9 cellular contexts compared by ENCODE assay signal in the genomic region with DNA sequence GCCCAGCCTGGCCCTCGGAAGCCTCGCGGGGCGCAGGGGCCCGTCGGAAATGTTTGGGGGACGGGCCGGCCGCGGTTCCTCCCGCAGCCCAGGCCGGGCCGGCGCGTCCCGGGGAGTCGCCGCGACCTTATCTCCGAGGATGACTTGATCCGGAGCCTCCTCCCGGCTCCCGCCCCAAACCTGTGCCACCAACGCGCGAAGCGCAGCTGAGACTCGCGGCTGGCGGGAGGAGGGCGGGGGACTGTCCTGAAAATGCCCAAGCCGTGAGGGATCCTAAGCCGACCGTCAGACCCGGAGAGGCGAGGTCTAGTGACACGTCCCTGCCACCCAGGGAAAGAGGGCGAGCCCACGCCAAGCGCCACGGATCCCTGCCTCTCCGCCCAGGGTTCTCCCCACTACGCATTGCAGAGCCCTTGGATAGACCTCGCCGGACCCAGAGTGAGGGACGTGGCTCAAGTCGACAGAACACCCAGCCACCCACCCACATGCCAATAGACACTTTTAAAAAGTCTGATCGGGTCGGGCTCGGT. TPM values are rescaled to one million over a fixed set of nuclear protein-coding genes. Genes with fewer than 3 reads are reported as not detected.
DNase-seq lines count a peak whose midpoint lies in the region; ATAC-seq lines count a peak whose summit lies in the region.
"Had no signal": no experiment of that assay in that cellular context is flagged by ENCODE, and none has a peak within 500 bp of the region (broad histone marks: within the 10 kb centered on the region; RNA-seq: fewer than 3 reads in every experiment).

No MANE protein-coding gene starts in this region.

- DNase-seq in NCI-H82 (lab: John Stamatoyannopoulos, UW) (peak; percentile 58), NCI-H82 treated with DMSO at 0.1 percent for 48 hours (lab: John Stamatoyannopoulos, UW; ENCODE audit: unreplicated experiment) (no peak), immature natural killer cell (no peak), NCI-H524 treated with DMSO at 0.1 percent for 48 hours (lab: John Stamatoyannopoulos, UW) (no peak), NCI-H1105 treated with DMSO at 0.1 percent for 48 hours (lab: John Stamatoyannopoulos, UW) (no peak)
- DNase-seq in activated T-helper 2 cell treated with anti-CD3 and anti-CD28 coated beads, Interferon-gamma antibody, Interleukin-2, Interleukin-4, amounts not matched to agents 10 μg/mL and 5 μg/mL and 100 μg/mL, durations not matched to agents 14 hours and 24 hours and 36 hours (ENCODE audit: low spot score), result no peak
- DNase-seq in stimulated activated naive CD8-positive, alpha-beta T cell treated with anti-CD3 and anti-CD28 coated beads, Interleukin-15, Interleukin-2, amounts not matched to agents 100 U/mL and 50 U/mL, for 24 hours, result peak; percentile 5

- peak overlapping the region; percentile 37 for H3K4me3 Mint-ChIP-seq in activated T-helper 2 cell treated with anti-CD3 and anti-CD28 coated beads, Interferon-gamma antibody, Interleukin-2, Interleukin-4, amounts not matched to agents 10 μg/mL and 5 μg/mL and 100 μg/mL, durations not matched to agents 14 hours and 24 hours and 36 hours (ENCODE audit: low read depth)
- H3K4me3 Mint-ChIP-seq in immature natural killer cell, result peak overlapping the region in 4 of 5 donors; percentile 45 to 62 (median 50)

- H3K9me3 Mint-ChIP-seq in activated T-helper 2 cell treated with anti-CD3 and anti-CD28 coated beads, Interferon-gamma antibody, Interleukin-2, Interleukin-4, amounts not matched to agents 10 μg/mL and 5 μg/mL and 100 μg/mL, durations not matched to agents 14 hours and 24 hours and 36 hours, result no peaks in the 10 kb centered on the region
- no peaks in the 10 kb centered on the region for H3K9me3 Mint-ChIP-seq in immature natural killer cell
- H3K9me3 Mint-ChIP-seq: stimulated activated naive CD8-positive, alpha-beta T cell treated with anti-CD3 and anti-CD28 coated beads, Interleukin-15, Interleukin-2, amounts not matched to agents 100 ng/mL and 50 ng/mL, for 24 hours had no signal

- intact Hi-C loops in activated T-helper 2 cell treated with anti-CD3 and anti-CD28 coated beads, Interferon-gamma antibody, Interleukin-2, Interleukin-4, amounts not matched to agents 10 μg/mL and 5 μg/mL and 100 μg/mL, durations not matched to agents 14 hours and 24 hours and 36 hours (cut with micrococcal nuclease), result loop anchor here (2.0 kb wide), 2 partner anchors 22 to 128 kb away; no protein-coding TSS in a partner anchor

- H3K27me3 Mint-ChIP-seq in activated T-helper 2 cell treated with anti-CD3 and anti-CD28 coated beads, Interferon-gamma antibody, Interleukin-2, Interleukin-4, amounts not matched to agents 10 μg/mL and 5 μg/mL and 100 μg/mL, durations not matched to agents 14 hours and 24 hours and 36 hours (ENCODE audit: low read depth), result peaks cover 22% of the 10 kb centered on the region
- H3K27me3 Mint-ChIP-seq in immature natural killer cell (ENCODE audit: low read depth in 3 of 3), result peaks cover 0 to 5% (median 2%) of the 10 kb centered on the region in 3 donors

- ATAC-seq in HG03066 (IDR thresholded peaks at IDR 0.05; ENCODE audit: low read depth, unreplicated experiment), result peak; percentile 10
- no peak for ATAC-seq in stimulated activated naive CD8-positive, alpha-beta T cell treated with anti-CD3 and anti-CD28 coated beads, Interleukin-15, Interleukin-2, amounts not matched to agents 100 U/mL and 50 U/mL, for 24 hours

- no peak overlapping the region for H3K27ac Mint-ChIP-seq in activated T-helper 2 cell treated with anti-CD3 and anti-CD28 coated beads, Interferon-gamma antibody, Interleukin-2, Interleukin-4, amounts not matched to agents 10 μg/mL and 5 μg/mL and 100 μg/mL, durations not matched to agents 14 hours and 24 hours and 36 hours
- H3K27ac Mint-ChIP-seq in immature natural killer cell, result no peak overlapping the region
- H3K27ac Mint-ChIP-seq: stimulated activated naive CD8-positive, alpha-beta T cell treated with anti-CD3 and anti-CD28 coated beads, Interleukin-15, Interleukin-2, amounts not matched to agents 100 ng/mL and 50 ng/mL, for 24 hours had no signal

- H3K4me1 Mint-ChIP-seq in activated T-helper 2 cell treated with anti-CD3 and anti-CD28 coated beads, Interferon-gamma antibody, Interleukin-2, Interleukin-4, amounts not matched to agents 10 μg/mL and 5 μg/mL and 100 μg/mL, durations not matched to agents 14 hours and 24 hours and 36 hours (ENCODE audit: low read depth), result peaks cover 3% of the 10 kb centered on the region
- H3K4me1 Mint-ChIP-seq in immature natural killer cell, result peaks cover 0 to 3% of the 10 kb centered on the region in 2 donors

- peaks cover 12% of the 10 kb centered on the region for H3K36me3 Mint-ChIP-seq in activated T-helper 2 cell treated with anti-CD3 and anti-CD28 coated beads, Interferon-gamma antibody, Interleukin-2, Interleukin-4, amounts not matched to agents 10 μg/mL and 5 μg/mL and 100 μg/mL, durations not matched to agents 14 hours and 24 hours and 36 hours (ENCODE audit: low read depth)
- H3K36me3 Mint-ChIP-seq in immature natural killer cell, result no peaks in the 10 kb centered on the region

RNA-seq across cellular contexts. Expression of gene UTP14A, which starts 26.9 kb away (rescaled TPM):
- total RNA-seq in activated T-helper 2 cell treated with anti-CD3 and anti-CD28 coated beads, Interferon-gamma antibody, Interleukin-2, Interleukin-4, amounts not matched to agents 10 μg/mL and 5 μg/mL and 100 μg/mL, durations not matched to agents 14 hours and 24 hours and 36 hours, result 46.6 and 49.9 TPM in 2 replicates
- 10 to 100 TPM in 1 of 3 donors, 1 to 10 TPM in 2; 1.9 to 10.8 (median 5.5) TPM for polyA plus RNA-seq in immature natural killer cell

RNA-seq across cellular contexts. Expression of gene BCORL1, which starts 49.6 kb away (rescaled TPM):
- total RNA-seq in activated T-helper 2 cell treated with anti-CD3 and anti-CD28 coated beads, Interferon-gamma antibody, Interleukin-2, Interleukin-4, amounts not matched to agents 10 μg/mL and 5 μg/mL and 100 μg/mL, durations not matched to agents 14 hours and 24 hours and 36 hours, result 14.9 and 16.2 TPM in 2 replicates
- polyA plus RNA-seq in immature natural killer cell, result 1 to 10 TPM in 1 of 3 donors, under 1 TPM in 1, not detected in 1; 0.59 to 2.8 TPM

Comparison
In these comparisons a context has a peak if more than half of its experiments do, and no peak if none do; other contexts are left out.
1. DNase-seq: peak in NCI-H82 (single experiment) and stimulated activated naive CD8-positive, alpha-beta T cell treated with anti-CD3 and anti-CD28 coated beads, Interleukin-15, Interleukin-2, amounts not matched to agents 100 U/mL and 50 U/mL, for 24 hours (single experiment); none in NCI-H82 treated with DMSO at 0.1 percent for 48 hours (single experiment), activated T-helper 2 cell treated with anti-CD3 and anti-CD28 coated beads, Interferon-gamma antibody, Interleukin-2, Interleukin-4, amounts not matched to agents 10 μg/mL and 5 μg/mL and 100 μg/mL, durations not matched to agents 14 hours and 24 hours and 36 hours (single experiment), immature natural killer cell (0 of 3), NCI-H524 treated with DMSO at 0.1 percent for 48 hours (single experiment) and NCI-H1105 treated with DMSO at 0.1 percent for 48 hours (single experiment).